14 cellular contexts compared by ENCODE assay signal in genomic region chr2:215772634-215773563, GRCh38.
A peak's percentile ranks its signal among the peaks of the same experiment; 100 is the strongest.
DNase-seq lines count a peak whose midpoint lies in the region; ATAC-seq and TF ChIP-seq lines count a peak whose summit lies in the region.
"Had no signal": no experiment of that assay in that cellular context is flagged by ENCODE, and none has a peak within 500 bp of the region (broad histone marks: within the 10 kb centered on the region; RNA-seq: fewer than 3 reads in every experiment).

No MANE protein-coding gene starts in this region.

- peak overlapping the region; percentile 71 for H2AFZ ChIP-seq in ACC112 (ENCODE audit: low read length, unreplicated experiment)

- TF ChIP-seq CTCF in HEK293 (tag by site-specific recombination; IDR thresholded peaks at IDR 0.05), result no peak
- TF ChIP-seq CTCF in nephron (IDR thresholded peaks at IDR 0.05; ENCODE audit: unreplicated experiment in 3 of 3), result no peak
- no peak for TF ChIP-seq CTCF in activated CD8-positive, alpha-beta T cell treated with anti-CD3 and anti-CD28 coated beads for 36 hours (IDR thresholded peaks at IDR 0.05)

- H3K4me3 Mint-ChIP-seq in dendritic cell treated with granulocyte-macrophage colony-stimulating factor and Interleukin-4, amounts not matched to agents 40 ng/mL and 50 ng/mL, for 4 days, result no peak overlapping the region
- H3K4me3 Mint-ChIP-seq in nephron, result no peak overlapping the region
- no peak overlapping the region for H3K4me3 Mint-ChIP-seq in activated CD8-positive, alpha-beta T cell treated with anti-CD3 and anti-CD28 coated beads for 36 hours

- H3K27ac Mint-ChIP-seq in dendritic cell treated with granulocyte-macrophage colony-stimulating factor and Interleukin-4, amounts not matched to agents 40 ng/mL and 50 ng/mL, for 4 days, result peak overlapping the region; percentile 46
- peak overlapping the region in 2 of 3 experiments; percentile 5 to 58 for H3K27ac Mint-ChIP-seq in nephron
- no peak overlapping the region for H3K27ac Mint-ChIP-seq in activated CD8-positive, alpha-beta T cell treated with anti-CD3 and anti-CD28 coated beads for 36 hours

- POLR2A ChIA-PET in HEK293 (lab: Yijun Ruan, JAX), result no interaction called here
- POLR2A ChIA-PET in activated CD8-positive, alpha-beta T cell treated with anti-CD3 and anti-CD28 coated beads for 36 hours (lab: Charles Lee), result interaction anchor here (0.6 kb wide), 1 partner anchor 46 kb away, joined by 4 read pairs; no protein-coding TSS in a partner anchor

- H3K36me3 ChIP-seq in ACC112 (ENCODE audit: insufficient read depth, low read length), result no peaks in the 10 kb centered on the region
- no peaks in the 10 kb centered on the region for H3K36me3 ChIP-seq in HEK293 (ENCODE audit: control insufficient read depth in 2 of 2, insufficient read depth in 1 of 2, low read length in 2 of 2)

- no peaks in the 10 kb centered on the region for H3K79me2 ChIP-seq in ACC112 (ENCODE audit: control insufficient read depth, insufficient read depth, low read length, unreplicated experiment)

- ATAC-seq in HG03565 (IDR thresholded peaks at IDR 0.05; ENCODE audit: unreplicated experiment), result no peak
- ATAC-seq in activated CD8-positive, alpha-beta T cell treated with anti-CD3 and anti-CD28 coated beads for 36 hours, result no peak

- CTCF ChIA-PET in HEK293 (lab: Yijun Ruan, JAX), result no interaction called here
- CTCF ChIA-PET in activated CD8-positive, alpha-beta T cell treated with anti-CD3 and anti-CD28 coated beads for 36 hours (lab: Charles Lee), result interaction anchor here (1.7 kb wide), 1 partner anchor 21 kb away, joined by 3 read pairs; no protein-coding TSS in a partner anchor

- peaks cover 37% of the 10 kb centered on the region for H3K4me1 Mint-ChIP-seq in dendritic cell treated with granulocyte-macrophage colony-stimulating factor and Interleukin-4, amounts not matched to agents 40 ng/mL and 50 ng/mL, for 4 days (ENCODE audit: low read depth)
- peaks cover 16% of the 10 kb centered on the region for H3K4me1 Mint-ChIP-seq in nephron
- H3K4me1 Mint-ChIP-seq in activated CD8-positive, alpha-beta T cell treated with anti-CD3 and anti-CD28 coated beads for 36 hours (ENCODE audit: low read depth), result no peaks in the 10 kb centered on the region

- no peak for DNase-seq in stimulated activated CD4-positive, alpha-beta T cell treated with anti-CD3 and anti-CD28 coated beads, Interleukin-15, amount 100 ng/mL, for 24 hours
- no peak for DNase-seq in NCI-H345 (lab: John Stamatoyannopoulos, UW)
- DNase-seq in activated CD8-positive, alpha-beta T cell treated with anti-CD3 and anti-CD28 coated beads for 36 hours, result no peak
- DNase-seq: activated effector memory CD4-positive, alpha-beta T cell treated with anti-CD3 and anti-CD28 coated beads, Interleukin-2, amount 50 U/mL, for 16 hours; DMS79 treated with DMSO at 0.1 percent for 48 hours; head of caudate nucleus; NCI-H2171 treated with DMSO at 0.1 percent for 48 hours; SHP77 treated with DMSO at 0.1 percent for 48 hours; small intestine had no signal

- H3K27me3 ChIP-seq in ACC112 (ENCODE audit: insufficient read depth, low read length), result no peaks in the 10 kb centered on the region

- H3K4me1 ChIP-seq in ACC112 (ENCODE audit: control insufficient read depth, insufficient read depth, low read length, unreplicated experiment), result peaks cover 40% of the 10 kb centered on the region
- H3K4me1 ChIP-seq in HEK293 (ENCODE audit: control insufficient read depth, insufficient read depth, low read length), result peaks cover 20% of the 10 kb centered on the region

- intact Hi-C loops in dendritic cell treated with granulocyte-macrophage colony-stimulating factor and Interleukin-4, amounts not matched to agents 40 ng/mL and 50 ng/mL, for 4 days (cut with micrococcal nuclease), result no loop called here
- intact Hi-C loops in activated CD8-positive, alpha-beta T cell treated with anti-CD3 and anti-CD28 coated beads for 36 hours (cut with micrococcal nuclease), result no loop called here

- H3K36me3 Mint-ChIP-seq in dendritic cell treated with granulocyte-macrophage colony-stimulating factor and Interleukin-4, amounts not matched to agents 40 ng/mL and 50 ng/mL, for 4 days (ENCODE audit: low read depth), result no peaks in the 10 kb centered on the region
- no peaks in the 10 kb centered on the region for H3K36me3 Mint-ChIP-seq in nephron (ENCODE audit: low read depth)
- H3K36me3 Mint-ChIP-seq in activated CD8-positive, alpha-beta T cell treated with anti-CD3 and anti-CD28 coated beads for 36 hours (ENCODE audit: low read depth), result no peaks in the 10 kb centered on the region

- peak overlapping the region; percentile 98 for H3K27ac ChIP-seq in ACC112 (ENCODE audit: low read depth, low read length)
- peak overlapping the region; percentile 0; the same call in 1 of the 2 replicates for H3K27ac ChIP-seq in HEK293 (ENCODE audit: extremely low read depth, low read depth, low read length)

- H3K27me3 Mint-ChIP-seq in dendritic cell treated with granulocyte-macrophage colony-stimulating factor and Interleukin-4, amounts not matched to agents 40 ng/mL and 50 ng/mL, for 4 days, result peaks cover 27% of the 10 kb centered on the region
- no peaks in the 10 kb centered on the region for H3K27me3 Mint-ChIP-seq in nephron (ENCODE audit: low read depth)
- peaks cover 9% of the 10 kb centered on the region for H3K27me3 Mint-ChIP-seq in activated CD8-positive, alpha-beta T cell treated with anti-CD3 and anti-CD28 coated beads for 36 hours

- H3K4me3 ChIP-seq in ACC112 (ENCODE audit: low read depth, low read length) (peak overlapping the region; percentile 70), HEK293 (ENCODE audit: low read depth, low read length) (no peak overlapping the region)

- no peaks in the 10 kb centered on the region for H3K9me3 Mint-ChIP-seq in dendritic cell treated with granulocyte-macrophage colony-stimulating factor and Interleukin-4, amounts not matched to agents 40 ng/mL and 50 ng/mL, for 4 days
- peaks cover 6% of the 10 kb centered on the region for H3K9me3 Mint-ChIP-seq in nephron
- no peaks in the 10 kb centered on the region for H3K9me3 Mint-ChIP-seq in activated CD8-positive, alpha-beta T cell treated with anti-CD3 and anti-CD28 coated beads for 36 hours

- H3K9me3 ChIP-seq in HEK293 (ENCODE audit: control insufficient read depth, insufficient read depth, low read depth, low read length), result no peaks in the 10 kb centered on the region

TF ChIP-seq in HEK293, 187 proteins besides CTCF, POLR2A, EP300 and RAD21:
- TF ChIP-seq PRDM1 (tag by site-specific recombination; IDR thresholded peaks at IDR 0.05) (no peak), ZBTB8A (tag by site-specific recombination; IDR thresholded peaks at IDR 0.05) (no peak), ZBTB21 (tag by site-specific recombination; IDR thresholded peaks at IDR 0.05) (no peak), ZSCAN5A (tag by site-specific recombination; IDR thresholded peaks at IDR 0.05) (no peak), ZNF776 (tag by site-specific recombination; IDR thresholded peaks at IDR 0.05; ENCODE audit: borderline replicate concordance) (no peak), KLF9 (tag by site-specific recombination; IDR thresholded peaks at IDR 0.05; ENCODE audit: low read depth) (no peak), ZNF571 (tag by site-specific recombination; IDR thresholded peaks at IDR 0.05) (no peak), ZFP37 (tag by site-specific recombination; IDR thresholded peaks at IDR 0.05) (no peak), ZNF394 (tag by site-specific recombination; IDR thresholded peaks at IDR 0.05; ENCODE audit: borderline replicate concordance) (no peak), ZNF426 (tag by site-specific recombination; IDR thresholded peaks at IDR 0.05) (no peak), ZBTB1 (tag by site-specific recombination; IDR thresholded peaks at IDR 0.05) (no peak), ZBTB11 (tag by site-specific recombination; conservative IDR thresholded peaks at IDR 0.05; ENCODE audit: low read depth) (no peak), ZNF133 (tag by site-specific recombination; IDR thresholded peaks at IDR 0.05) (no peak), ZNF626 (tag by site-specific recombination; IDR thresholded peaks at IDR 0.05) (no peak)
